In the genomic region with DNA sequence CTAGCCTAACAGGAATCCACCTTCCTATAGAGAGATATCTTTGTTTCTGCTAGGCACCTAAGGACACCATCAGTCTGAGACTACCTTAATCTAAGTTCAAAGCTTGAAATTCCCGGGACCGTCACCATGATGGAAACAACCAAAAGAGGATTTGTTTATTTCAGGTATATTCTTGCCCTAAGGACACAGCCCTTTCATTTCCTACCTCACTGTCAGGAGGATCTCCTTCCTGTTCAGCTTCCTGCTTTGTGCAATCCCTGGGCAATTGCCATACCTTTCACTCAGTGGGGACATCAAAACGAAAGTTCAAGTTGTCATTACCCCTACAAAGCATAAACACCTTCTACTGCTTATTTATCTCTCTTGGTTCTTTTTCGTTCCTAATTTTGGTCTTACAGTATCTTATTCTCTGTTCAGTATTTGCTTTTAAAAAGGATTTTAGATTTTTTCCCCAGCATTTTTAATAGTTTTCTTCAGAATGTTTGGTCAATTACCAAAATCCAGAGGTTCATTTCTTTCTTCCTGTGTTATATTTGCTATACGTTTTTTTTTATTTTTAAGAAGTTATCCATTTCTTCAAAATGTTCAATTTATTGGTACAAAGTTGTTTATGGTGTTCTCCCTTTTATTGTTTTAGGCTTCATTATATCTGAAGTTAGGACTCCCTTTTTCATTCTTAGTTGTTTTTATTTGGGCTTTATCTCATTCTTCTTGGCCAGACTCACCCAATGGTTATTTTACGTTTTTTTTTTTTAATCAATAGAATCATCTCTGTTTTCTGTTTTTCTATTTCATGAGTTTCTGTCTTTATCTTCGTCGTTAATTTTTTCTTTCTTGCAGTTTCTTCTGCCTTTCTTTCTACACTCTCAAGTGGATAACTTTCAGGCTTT, we compare ENCODE assay signal across 26 cellular contexts. TPM values are rescaled to one million over a fixed set of nuclear protein-coding genes. Genes with fewer than 3 reads are reported as not detected.
A peak's percentile ranks its signal among the peaks of the same experiment; 100 is the strongest.
DNase-seq lines count a peak whose midpoint lies in the region; ATAC-seq and FAIRE-seq lines count a peak whose summit lies in the region.
"Had no signal": no experiment of that assay in that cellular context is flagged by ENCODE, and none has a peak within 500 bp of the region (broad histone marks: within the 10 kb centered on the region; RNA-seq: fewer than 3 reads in every experiment).

No MANE protein-coding gene starts in this region.

- ATAC-seq in effector memory CD8-positive, alpha-beta T cell (replicated peaks), result no peak
- ATAC-seq: GM23338, heart left ventricle, pancreas had no signal

- H3K9me3 Mint-ChIP-seq in effector memory CD8-positive, alpha-beta T cell, result no peaks in the 10 kb centered on the region
- H3K9me3 Mint-ChIP-seq: activated CD4-positive, alpha-beta memory T cell treated with anti-CD3 and anti-CD28 coated beads for 36 hours; activated T-helper 1 cell treated with anti-CD3 and anti-CD28 coated beads, Interleukin-12 subunit alpha, Interleukin-12 subunit beta, Interleukin-2, Interleukin-4 antibody, amounts not matched to agents 30 ng/mL and 10 ng/mL and 1 ng/mL, durations not matched to agents 14 hours and 24 hours and 36 hours; neural crest cell had no signal

- no peaks in the 10 kb centered on the region for H3K36me3 Mint-ChIP-seq in effector memory CD8-positive, alpha-beta T cell (ENCODE audit: insufficient read depth)
- H3K36me3 Mint-ChIP-seq: activated CD4-positive, alpha-beta memory T cell treated with anti-CD3 and anti-CD28 coated beads for 36 hours had no signal

- peaks cover 24 to 34% of the 10 kb centered on the region in 2 donors for H3K27me3 Mint-ChIP-seq in effector memory CD8-positive, alpha-beta T cell

- DNase-seq in HT-29 (ENCODE audit: low spot score) (peak; percentile 36), NCI-H69 (lab: John Stamatoyannopoulos, UW) (peak; percentile 57), dermis microvascular lymphatic vessel endothelial cell (ENCODE audit: low read depth in 2 of 2) (peak; percentile 32 to 89), small intestine (peak; percentile 19), ureter (ENCODE audit: low spot score) (no peak)
- DNase-seq in effector memory CD8-positive, alpha-beta T cell, result no peak
- no peak for DNase-seq in stimulated activated naive CD4-positive, alpha-beta T cell (lab: John Stamatoyannopoulos, UW)
- DNase-seq: activated CD4-positive, alpha-beta memory T cell treated with anti-CD3 and anti-CD28 coated beads for 36 hours; activated CD8-positive, alpha-beta memory T cell treated with anti-CD3 and anti-CD28 coated beads, Interleukin-2, amount 50 U/mL, for 4 hours; activated naive CD4-positive, alpha-beta T cell treated with anti-CD3 and anti-CD28 coated beads, Interleukin-2, amount 50 U/mL, for 16 hours; amniotic stem cell; C1 segment of cervical spinal cord; Caco-2; effector CD8-positive, alpha-beta T cell; foreskin fibroblast; heart left ventricle; NCI-H1436; NCI-H510A treated with DMSO at 0.1 percent for 48 hours; pancreas; T-helper 1 cell; transverse colon had no signal

- no peaks in the 10 kb centered on the region for H3K4me1 Mint-ChIP-seq in effector memory CD8-positive, alpha-beta T cell (ENCODE audit: low read depth in 2 of 2)
- H3K4me1 Mint-ChIP-seq: neural crest cell had no signal

- H3K27ac Mint-ChIP-seq in effector memory CD8-positive, alpha-beta T cell, result no peak overlapping the region
- H3K27ac Mint-ChIP-seq: activated CD4-positive, alpha-beta memory T cell treated with anti-CD3 and anti-CD28 coated beads for 36 hours; activated T-helper 1 cell treated with anti-CD3 and anti-CD28 coated beads, Interleukin-12 subunit alpha, Interleukin-12 subunit beta, Interleukin-2, Interleukin-4 antibody, amounts not matched to agents 30 ng/mL and 10 ng/mL and 1 ng/mL, durations not matched to agents 14 hours and 24 hours and 36 hours; GM23338 had no signal

- H3K27me3 ChIP-seq in small intestine (ENCODE audit: control insufficient read depth in 2 of 2, insufficient read depth in 2 of 2, low read length in 2 of 2), result no peaks in the 10 kb centered on the region
- H3K27me3 ChIP-seq: breast epithelium, heart left ventricle, pancreas, transverse colon had no signal

- no peak overlapping the region for H3K4me3 Mint-ChIP-seq in effector memory CD8-positive, alpha-beta T cell
- H3K4me3 Mint-ChIP-seq: activated CD4-positive, alpha-beta memory T cell treated with anti-CD3 and anti-CD28 coated beads for 36 hours; activated T-helper 1 cell treated with anti-CD3 and anti-CD28 coated beads, Interleukin-12 subunit alpha, Interleukin-12 subunit beta, Interleukin-2, Interleukin-4 antibody, amounts not matched to agents 30 ng/mL and 10 ng/mL and 1 ng/mL, durations not matched to agents 14 hours and 24 hours and 36 hours; GM23338; neural crest cell had no signal

- WGBS in small intestine, 3 donors, result 71 to 75% (median 73%) methylated on average over 8 of the region's 8 CpGs

- H3K36me3 ChIP-seq in small intestine (ENCODE audit: control insufficient read depth in 2 of 2, insufficient read depth in 2 of 2, low read length in 2 of 2), result no peaks in the 10 kb centered on the region
- H3K36me3 ChIP-seq: breast epithelium, heart left ventricle, pancreas, transverse colon had no signal

- no peak overlapping the region for H3K27ac ChIP-seq in small intestine (ENCODE audit: low read depth in 1 of 2, low read length in 1 of 2)
- H3K27ac ChIP-seq: breast epithelium, heart left ventricle, pancreas, RWPE1, transverse colon had no signal

- FAIRE-seq in small intestine (lab: Jason Lieb, UNC), result peak; percentile 15
- FAIRE-seq: pancreas had no signal

- no peaks in the 10 kb centered on the region for H3K4me1 ChIP-seq in small intestine (ENCODE audit: control insufficient read depth in 2 of 2, insufficient read depth in 1 of 2, low read depth in 1 of 2, low read length in 1 of 2)
- H3K4me1 ChIP-seq: breast epithelium, Caco-2, heart left ventricle, pancreas, transverse colon had no signal

- H3K4me3 ChIP-seq in small intestine (ENCODE audit: low read depth in 1 of 2, low read length in 2 of 2), result no peak overlapping the region
- H3K4me3 ChIP-seq: breast epithelium, GM23338, heart left ventricle, pancreas, transverse colon had no signal

- H3K9me3 ChIP-seq in small intestine (ENCODE audit: control insufficient read depth, low read depth), result no peaks in the 10 kb centered on the region
- H3K9me3 ChIP-seq: breast epithelium, Caco-2, pancreas, transverse colon had no signal

RNA-seq across cellular contexts. Expression of gene TBPL1, which starts 13.0 kb away (rescaled TPM):
- 13.0 and 15.3 TPM in 2 replicates for total RNA-seq in HT-29 (2014; rRNA removed; shearing (Covaris generic))
- total RNA-seq in dermis microvascular lymphatic vessel endothelial cell, result 21.4 and 21.6 TPM in 2 replicates
- 10 to 100 TPM; 17.4 to 31.1 (median 29.5) TPM for polyA plus RNA-seq in small intestine
- total RNA-seq in ureter, result 22.2 TPM

RNA-seq across cellular contexts. Expression of gene TCF21, which starts 51.1 kb away (rescaled TPM):
- 0.37 and 0.76 TPM in 2 replicates for total RNA-seq in HT-29 (2014; rRNA removed; shearing (Covaris generic))
- total RNA-seq in dermis microvascular lymphatic vessel endothelial cell (under 0.01 TPM in 1 of 2 replicates, not detected in the other), ureter (8.2 TPM)
- polyA plus RNA-seq in small intestine, result 10 to 100 TPM in 1 of 3 donors, 1 to 10 TPM in 1, under 1 TPM in 1; 0.45 to 10.8 (median 6.9) TPM
- total RNA-seq: activated CD4-positive, alpha-beta memory T cell treated with anti-CD3 and anti-CD28 coated beads for 36 hours; activated T-helper 1 cell treated with anti-CD3 and anti-CD28 coated beads, Interleukin-12 subunit alpha, Interleukin-12 subunit beta, Interleukin-2, Interleukin-4 antibody, amounts not matched to agents 30 ng/mL and 10 ng/mL and 1 ng/mL, durations not matched to agents 14 hours and 24 hours and 36 hours; Caco-2; neural crest cell had no signal

Comparison
In these comparisons a context has a peak if more than half of its experiments do, and no peak if none do; other contexts are left out.
1. DNase-seq: peak in HT-29 (single experiment), NCI-H69 (single experiment), dermis microvascular lymphatic vessel endothelial cell (2 of 2) and small intestine (single experiment); none in effector memory CD8-positive, alpha-beta T cell (0 of 3), ureter (single experiment) and stimulated activated naive CD4-positive, alpha-beta T cell (0 of 6).